ENCODE assay signal across 8 cellular contexts in the genomic region with DNA sequence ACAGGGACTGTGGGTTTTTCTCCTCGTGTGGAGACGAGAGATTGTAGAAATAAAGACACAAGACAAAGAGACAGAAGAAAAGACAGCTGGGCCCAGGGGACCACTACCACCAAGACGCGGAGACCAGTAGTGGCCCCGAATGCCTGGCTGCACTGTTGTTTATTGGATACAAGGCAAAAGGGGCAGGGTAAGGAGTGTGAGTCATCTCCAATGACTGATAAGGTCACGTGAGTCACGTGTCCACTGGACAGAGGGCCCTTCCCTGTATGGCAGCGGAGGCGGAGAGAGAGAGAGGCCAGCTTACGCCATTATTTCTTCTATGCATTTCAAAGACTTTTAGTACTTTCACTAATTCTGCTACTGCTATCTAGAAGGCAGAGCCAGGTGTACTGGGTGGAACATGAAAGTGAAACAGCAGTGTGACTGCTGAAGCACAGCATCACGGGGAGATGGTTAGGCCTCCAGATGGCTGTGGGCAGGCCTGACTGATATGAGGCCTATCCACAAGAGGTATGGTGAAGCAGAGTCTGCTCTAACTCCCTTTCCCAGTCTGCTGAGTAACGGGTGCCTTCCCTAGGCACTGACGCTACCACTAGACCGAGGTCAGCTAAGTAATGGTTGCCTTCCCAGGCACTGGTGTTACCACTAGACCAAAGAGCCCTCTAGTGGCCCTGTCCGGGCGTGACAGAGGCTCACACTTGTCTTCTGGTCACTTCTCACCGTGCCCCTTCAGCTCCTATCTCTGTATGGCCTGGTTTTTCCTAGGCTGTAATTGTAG. TPM values are rescaled to one million over a fixed set of nuclear protein-coding genes. Genes with fewer than 3 reads are reported as not detected.
A peak's percentile ranks its signal among the peaks of the same experiment; 100 is the strongest.
DNase-seq lines count a peak whose midpoint lies in the region; ATAC-seq and TF ChIP-seq lines count a peak whose summit lies in the region.
"Not testable (repeated sequence)": the region's sequence is repeated elsewhere in the genome, so short reads cannot be mapped to it uniquely, and the experiment has no call there.

No MANE protein-coding gene starts in this region.

- H3K36me3 ChIP-seq in KMS-11 (ENCODE audit: insufficient read depth): not testable (repeated sequence)
- peaks cover 0 to 14% (median 12%) of the 10 kb centered on the region in 5 donors for H3K36me3 ChIP-seq in subcutaneous abdominal adipose tissue (ENCODE audit: control insufficient read depth in 5 of 5, insufficient read depth in 5 of 5, low read length in 5 of 5)

- H3K27me3 ChIP-seq in KMS-11 (ENCODE audit: insufficient read depth, low read depth); subcutaneous abdominal adipose tissue (ENCODE audit: control insufficient read depth in 5 of 5, insufficient read depth in 4 of 5, low read length in 5 of 5): not testable (repeated sequence)

- not testable (repeated sequence) for H4K20me1 ChIP-seq in KMS-11 (ENCODE audit: insufficient read depth)

- H3K4me1 Mint-ChIP-seq in activated T-cell treated with anti-CD3 and anti-CD28 coated beads, Interleukin-2, amount 50 U/mL, for 72 hours (ENCODE audit: low read depth): peaks cover 66% of the 10 kb centered on the region
- H3K4me1 Mint-ChIP-seq in nephron: peaks cover 17% of the 10 kb centered on the region

- H3K27ac Mint-ChIP-seq in activated T-cell treated with anti-CD3 and anti-CD28 coated beads, Interleukin-2, amount 50 U/mL, for 72 hours: peak overlapping the region; percentile 87
- not testable (repeated sequence) for H3K27ac Mint-ChIP-seq in nephron

- H2AFZ ChIP-seq in KMS-11 (ENCODE audit: low read depth): peak overlapping the region; percentile 24; the same call in 1 of the 2 replicates

- H3K4me3 Mint-ChIP-seq in activated T-cell treated with anti-CD3 and anti-CD28 coated beads, Interleukin-2, amount 50 U/mL, for 72 hours: peak overlapping the region; percentile 79 to 93
- peak overlapping the region in 1 of 3 experiments; percentile 36 for H3K4me3 Mint-ChIP-seq in nephron

- H3K4me1 ChIP-seq in KMS-11 (ENCODE audit: low read depth, poor library complexity, severe bottlenecking): peaks cover 36% of the 10 kb centered on the region
- H3K4me1 ChIP-seq in subcutaneous abdominal adipose tissue (ENCODE audit: control insufficient read depth in 5 of 5, insufficient read depth in 5 of 5, low read length in 5 of 5): peaks cover 0 to 44% (median 17%) of the 10 kb centered on the region in 5 donors

- H3K9me3 ChIP-seq in subcutaneous abdominal adipose tissue (ENCODE audit: control insufficient read depth in 5 of 5, low read length in 5 of 5): not testable (repeated sequence)

- not testable (repeated sequence) for H3K79me2 ChIP-seq in KMS-11 (ENCODE audit: insufficient read depth, low read depth)

- peak; percentile 89 to 92 for ATAC-seq in activated T-cell treated with anti-CD3 and anti-CD28 coated beads, Interleukin-2, amount 50 U/mL, for 72 hours (replicated peaks in 1 of 2)

- not testable (repeated sequence) for H3K36me3 Mint-ChIP-seq in activated T-cell treated with anti-CD3 and anti-CD28 coated beads, Interleukin-2, amount 50 U/mL, for 72 hours (ENCODE audit: insufficient read depth in 2 of 2)
- peaks cover 45% of the 10 kb centered on the region for H3K36me3 Mint-ChIP-seq in nephron (ENCODE audit: low read depth)

- not testable (repeated sequence) for H3K27me3 Mint-ChIP-seq in activated T-cell treated with anti-CD3 and anti-CD28 coated beads, Interleukin-2, amount 50 U/mL, for 72 hours (ENCODE audit: low read depth); nephron (ENCODE audit: low read depth)

- POLR2A ChIA-PET in GM10248 (lab: Yijun Ruan, JAX): interaction anchor here (0.8 to 1.2 kb wide), 3 partner anchors 10 to 143 kb away, joined by 3 to 5 read pairs (median 3); partner anchors contain the start of gene CEP43

- peak overlapping the region; percentile 96 for H3K4me2 ChIP-seq in KMS-11

- not testable (repeated sequence) for H3K4me3 ChIP-seq in KMS-11 (IDR thresholded peaks at IDR 0.05; ENCODE audit: insufficient read depth, low read depth, low read length)
- H3K4me3 ChIP-seq in subcutaneous abdominal adipose tissue (ENCODE audit: low read depth in 1 of 5, low read length in 5 of 5): peak overlapping the region in 4 of 5 donors; percentile 42 to 65 (median 59)

- CTCF ChIA-PET in GM10248 (lab: Yijun Ruan, JAX): interaction anchor here (0.7 to 16.3 kb wide), 29 partner anchors 8 to 205 kb away, joined by 3 to 132 read pairs (median 4); partner anchors contain the start of gene CEP43

- TF ChIP-seq CTCF in GM10248 (IDR thresholded peaks at IDR 0.05; ENCODE audit: control extremely low read depth, extremely low read depth, low read depth, missing control alignments) (peak; percentile 59), KMS-11 (conservative IDR thresholded peaks at IDR 0.05; ENCODE audit: low read depth, low read length) (peak; percentile 60), nephron (IDR thresholded peaks at IDR 0.05; ENCODE audit: unreplicated experiment in 3 of 3) (peak; percentile 51 to 60 (median 55))

- not testable (repeated sequence) for H3K9me3 Mint-ChIP-seq in activated T-cell treated with anti-CD3 and anti-CD28 coated beads, Interleukin-2, amount 50 U/mL, for 72 hours; nephron

- H3K27ac ChIP-seq in KMS-11: peak overlapping the region; percentile 56
- not testable (repeated sequence) for H3K27ac ChIP-seq in subcutaneous abdominal adipose tissue (ENCODE audit: low read depth, low read length)

- H3K9ac ChIP-seq in KMS-11 (peak overlapping the region; percentile 13; the same call in 1 of the 2 replicates), subcutaneous abdominal adipose tissue (ENCODE audit: low read length in 5 of 5) (peak overlapping the region in 1 of 5 donors; percentile 35)

- DNase-seq in GM10248 (ENCODE audit: extremely low spot score): peak; percentile 63
- DNase-seq in H4 (ENCODE audit: low spot score): peak; percentile 56
- DNase-seq in RPMI7951 (ENCODE audit: low read depth): peak; percentile 72
- peak; percentile 84 to 87 for DNase-seq in activated T-cell treated with anti-CD3 and anti-CD28 coated beads, Interleukin-2, amount 50 U/mL, for 72 hours
- peak; percentile 28 for DNase-seq in fibroblast of gingiva (ENCODE audit: low read depth)

RNA-seq across cellular contexts. Expression of gene RNASET2, which starts 5.3 kb away (rescaled TPM):
- total RNA-seq in H4 (2014; rRNA removed; shearing (Covaris generic)): 9.8 and 19.8 TPM in 2 replicates
- total RNA-seq in RPMI7951 (2014; rRNA removed; shearing (Covaris generic)): 19.2 and 26.7 TPM in 2 replicates
- total RNA-seq in activated T-cell treated with anti-CD3 and anti-CD28 coated beads, Interleukin-2, amount 50 U/mL, for 72 hours: 10 to 100 TPM; 44.3 to 46.3 TPM

RNA-seq across cellular contexts. Expression of gene CEP43, which starts 48.1 kb away (rescaled TPM):
- 16.7 and 17.4 TPM in 2 replicates for total RNA-seq in H4 (2014; rRNA removed; shearing (Covaris generic))
- total RNA-seq in RPMI7951 (2014; rRNA removed; shearing (Covaris generic)): 41.4 and 54.5 TPM in 2 replicates
- total RNA-seq in activated T-cell treated with anti-CD3 and anti-CD28 coated beads, Interleukin-2, amount 50 U/mL, for 72 hours: 10 to 100 TPM; 17.9 to 20.7 TPM

Comparison
In these comparisons a context has a peak if more than half of its experiments do, and no peak if none do; other contexts are left out.
1. DNase-seq: peak in every context shown above with its lines; median percentile 86 in activated T-cell treated with anti-CD3 and anti-CD28 coated beads, Interleukin-2, amount 50 U/mL, for 72 hours; 72 in RPMI7951; 63 in GM10248; 56 in H4; 28 in fibroblast of gingiva.